12 cellular contexts compared by ENCODE assay signal in the genomic region with DNA sequence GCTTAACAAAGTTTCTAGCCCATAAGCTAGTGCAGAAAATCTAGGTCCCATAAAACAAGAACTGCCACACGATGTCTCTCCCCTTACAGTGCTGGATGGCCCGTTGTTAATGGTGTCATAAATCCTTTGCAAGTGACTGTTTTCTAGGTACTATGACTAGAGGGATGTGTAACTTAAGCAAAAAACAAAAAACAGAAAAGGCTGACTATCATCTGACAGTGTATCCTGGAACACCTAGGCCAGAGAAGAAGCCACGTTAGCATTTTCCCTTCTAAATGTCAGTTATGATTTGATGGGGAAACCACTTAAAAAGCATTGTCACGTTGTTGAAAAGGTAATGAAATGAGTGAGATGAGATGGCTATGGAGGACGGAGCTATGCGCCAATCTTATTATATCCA. TPM values are rescaled to one million over a fixed set of nuclear protein-coding genes. Genes with fewer than 3 reads are reported as not detected.
DNase-seq lines count a peak whose midpoint lies in the region; ATAC-seq lines count a peak whose summit lies in the region.
"Had no signal": no experiment of that assay in that cellular context is flagged by ENCODE, and none has a peak within 500 bp of the region (broad histone marks: within the 10 kb centered on the region; RNA-seq: fewer than 3 reads in every experiment).

No MANE protein-coding gene starts in this region.

- peak overlapping the region; percentile 93 for H3K4me3 Mint-ChIP-seq in T-helper 17 cell
- H3K4me3 Mint-ChIP-seq: neural progenitor cell, WTC11 had no signal

- peak overlapping the region; percentile 100 for H3K27ac Mint-ChIP-seq in T-helper 17 cell
- H3K27ac Mint-ChIP-seq: neural progenitor cell, WTC11 had no signal

- peaks cover 16% of the 10 kb centered on the region for H3K36me3 Mint-ChIP-seq in T-helper 17 cell (ENCODE audit: low read depth)
- H3K36me3 Mint-ChIP-seq: neural progenitor cell, WTC11 had no signal

- H3K27me3 Mint-ChIP-seq in T-helper 17 cell: no peaks in the 10 kb centered on the region

- peak; percentile 38 for DNase-seq in stimulated activated CD4-positive, alpha-beta T cell treated with anti-CD3 and anti-CD28 coated beads, Interleukin-4, amount 100 ng/mL, for 24 hours
- no peak for DNase-seq in stimulated activated CD4-positive, alpha-beta T cell treated with anti-CD3 and anti-CD28 coated beads, Interleukin-4, amount 100 ng/mL, for 1 hour
- DNase-seq in T-helper 17 cell (no peak), left kidney (ENCODE audit: low read depth, low spot score) (peak; percentile 87), NCI-H446 treated with DMSO at 0.1 percent for 48 hours (lab: John Stamatoyannopoulos, UW) (no peak), SW 1271 (lab: John Stamatoyannopoulos, UW) (no peak), NCI-H2196 (lab: John Stamatoyannopoulos, UW; ENCODE audit: unreplicated experiment) (no peak)
- DNase-seq: amygdala, NCI-H524 treated with DMSO at 0.1 percent for 48 hours had no signal

- H3K9me3 ChIP-seq in T-helper 17 cell (ENCODE audit: control insufficient read depth, low read length, poor library complexity, severe bottlenecking): no peaks in the 10 kb centered on the region

- ATAC-seq in T-helper 17 cell (no peak), GM21447 (IDR thresholded peaks at IDR 0.05; ENCODE audit: unreplicated experiment) (no peak)
- ATAC-seq: WTC11 had no signal

- peaks cover 71% of the 10 kb centered on the region for H3K4me1 Mint-ChIP-seq in T-helper 17 cell

RNA-seq across cellular contexts. Expression of a gene that starts 2.4 kb away (rescaled TPM):
- 100 to 1,000 TPM; 191 to 201 TPM for total RNA-seq in T-helper 17 cell

Comparison
In these comparisons a context has a peak if more than half of its experiments do, and no peak if none do; other contexts are left out.
1. DNase-seq: peak in stimulated activated CD4-positive, alpha-beta T cell treated with anti-CD3 and anti-CD28 coated beads, Interleukin-4, amount 100 ng/mL, for 24 hours (single experiment) and left kidney (single experiment); none in stimulated activated CD4-positive, alpha-beta T cell treated with anti-CD3 and anti-CD28 coated beads, Interleukin-4, amount 100 ng/mL, for 1 hour (single experiment), T-helper 17 cell (0 of 3), NCI-H446 treated with DMSO at 0.1 percent for 48 hours (single experiment), SW 1271 (0 of 2) and NCI-H2196 (single experiment).